9 cellular contexts compared by ENCODE assay signal in the genomic region with DNA sequence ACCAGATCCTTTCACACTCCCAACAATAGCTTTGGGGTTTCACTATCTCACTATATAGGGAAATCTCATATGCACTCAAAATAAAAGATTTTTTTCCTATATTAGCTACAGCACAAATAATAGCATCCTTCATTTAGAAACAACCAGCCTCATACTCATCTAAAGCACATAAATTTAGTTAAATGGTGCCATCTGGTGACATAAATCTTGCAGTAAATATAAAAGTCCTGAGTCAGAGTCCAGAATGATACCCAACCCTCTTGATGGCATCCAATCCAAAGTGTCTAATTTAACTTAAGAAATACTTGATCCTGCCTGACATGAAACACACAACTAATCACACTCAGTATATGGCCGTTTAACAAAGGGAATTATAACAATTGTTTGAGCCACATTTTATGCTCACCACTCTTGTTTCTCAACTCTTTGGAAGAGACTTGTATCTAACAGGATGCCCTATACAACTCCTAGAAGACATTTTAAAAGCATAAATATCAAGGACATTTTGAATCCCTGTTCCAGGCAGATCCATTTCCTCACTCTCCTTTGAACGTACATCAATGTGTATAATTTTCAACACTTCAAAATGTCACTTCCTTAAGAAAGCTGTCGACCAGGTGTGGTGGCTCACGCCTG. TPM values are rescaled to one million over a fixed set of nuclear protein-coding genes. Genes with fewer than 3 reads are reported as not detected.
A peak's percentile ranks its signal among the peaks of the same experiment; 100 is the strongest.
DNase-seq lines count a peak whose midpoint lies in the region; ATAC-seq and TF ChIP-seq lines count a peak whose summit lies in the region.
"Had no signal": no experiment of that assay in that cellular context is flagged by ENCODE, and none has a peak within 500 bp of the region (broad histone marks: within the 10 kb centered on the region; RNA-seq: fewer than 3 reads in every experiment).

No MANE protein-coding gene starts in this region.

- DNase-seq in GM12864 (ENCODE audit: low read depth): peak; percentile 1
- peak; percentile 37 for DNase-seq in HPDE6-E6E7 (ENCODE audit: extremely low spot score)
- DNase-seq in RWPE2 (ENCODE audit: low spot score): no peak
- peak; percentile 34 for DNase-seq in iPS-NIHi7 (ENCODE audit: extremely low spot score)
- no peak for DNase-seq in islet precursor cell
- DNase-seq in upper lobe of right lung: no peak
- DNase-seq in lower lobe of right lung: no peak

- H3K4me1 ChIP-seq in RWPE2 (ENCODE audit: insufficient read depth, poor library complexity, severe bottlenecking) (no peaks in the 10 kb centered on the region), upper lobe of right lung (no peaks in the 10 kb centered on the region), lower lobe of right lung (no peaks in the 10 kb centered on the region)

- peak; percentile 81 for ATAC-seq in RWPE2 (ENCODE audit: low read depth)
- no peak for ATAC-seq in HG03469 (IDR thresholded peaks at IDR 0.05; ENCODE audit: unreplicated experiment)
- no peak for ATAC-seq in upper lobe of right lung
- no peak for ATAC-seq in lower lobe of right lung

- H3K27me3 ChIP-seq in RWPE2 (ENCODE audit: insufficient read depth, poor library complexity, severe bottlenecking) (no peaks in the 10 kb centered on the region), upper lobe of right lung (no peaks in the 10 kb centered on the region), lower lobe of right lung (ENCODE audit: low read depth) (no peaks in the 10 kb centered on the region)
- H3K27me3 ChIP-seq: neutrophil had no signal

- H3K27ac ChIP-seq in RWPE2 (ENCODE audit: poor library complexity, severe bottlenecking) (no peak overlapping the region), upper lobe of right lung (no peak overlapping the region), lower lobe of right lung (no peak overlapping the region)
- H3K27ac ChIP-seq: neutrophil had no signal

- H3K4me3 ChIP-seq in GM12864 (ENCODE audit: low read depth, low read length) (no peak overlapping the region), RWPE2 (ENCODE audit: severe bottlenecking) (no peak overlapping the region), upper lobe of right lung (no peak overlapping the region), lower lobe of right lung (no peak overlapping the region)

- no peaks in the 10 kb centered on the region for H3K36me3 ChIP-seq in RWPE2 (ENCODE audit: low read depth)
- H3K36me3 ChIP-seq in upper lobe of right lung: no peaks in the 10 kb centered on the region
- H3K36me3 ChIP-seq in lower lobe of right lung: no peaks in the 10 kb centered on the region
- H3K36me3 ChIP-seq: neutrophil had no signal

- TF ChIP-seq CTCF in GM12864 (IDR thresholded peaks at IDR 0.05; ENCODE audit: low read depth, low read length, missing control alignments) (no peak), RWPE2 (IDR thresholded peaks at IDR 0.05; ENCODE audit: poor library complexity, severe bottlenecking) (peak; percentile 41), upper lobe of right lung (IDR thresholded peaks at IDR 0.05) (no peak), lower lobe of right lung (IDR thresholded peaks at IDR 0.05) (no peak)

- H3K9me3 ChIP-seq in RWPE2 (ENCODE audit: severe bottlenecking) (no peaks in the 10 kb centered on the region), upper lobe of right lung (no peaks in the 10 kb centered on the region), lower lobe of right lung (no peaks in the 10 kb centered on the region)
- H3K9me3 ChIP-seq: neutrophil had no signal

- intact Hi-C loops in upper lobe of right lung (cut with DNase I): no loop called here
- intact Hi-C loops in lower lobe of right lung (cut with DNase I): no loop called here

RNA-seq across cellular contexts. Expression of a gene that starts 36.2 kb away (rescaled TPM):
- total RNA-seq in upper lobe of right lung (9.7 TPM), lower lobe of right lung (7.2 TPM)

RNA-seq across cellular contexts. Expression of a gene that starts 37.4 kb away (rescaled TPM):
- total RNA-seq in upper lobe of right lung (45.2 TPM), lower lobe of right lung (49.6 TPM)

RNA-seq across cellular contexts. Expression of a gene that starts 56.8 kb away (rescaled TPM):
- total RNA-seq in upper lobe of right lung (26.1 TPM), lower lobe of right lung (26.9 TPM)

Comparison
In these comparisons a context has a peak if more than half of its experiments do, and no peak if none do; other contexts are left out.
1. DNase-seq: peak in GM12864 (single experiment), HPDE6-E6E7 (single experiment) and iPS-NIHi7 (single experiment); none in RWPE2 (single experiment), islet precursor cell (single experiment), upper lobe of right lung (single experiment) and lower lobe of right lung (single experiment).